In genomic region chr9:117782931-117783788, GRCh38 we compare ENCODE assay signal across 8 cellular contexts.
DNase-seq lines count a peak whose midpoint lies in the region; ATAC-seq and TF ChIP-seq lines count a peak whose summit lies in the region.

No MANE protein-coding gene starts in this region.

- no peak overlapping the region for H3K4me3 Mint-ChIP-seq in type B pancreatic cell

- no peaks in the 10 kb centered on the region for H3K36me3 Mint-ChIP-seq in type B pancreatic cell

- H3K4me3 ChIP-seq in GM23248 (peak overlapping the region; percentile 78), RWPE2 (ENCODE audit: severe bottlenecking) (peak overlapping the region; percentile 18), gastroesophageal sphincter (peak overlapping the region; percentile 42 to 43)

- H3K9me3 Mint-ChIP-seq in type B pancreatic cell: no peaks in the 10 kb centered on the region

- H3K4me1 Mint-ChIP-seq in type B pancreatic cell (ENCODE audit: unreplicated experiment): no peaks in the 10 kb centered on the region

- H3F3A ChIP-seq in GM23248 (ENCODE audit: insufficient read depth): peaks cover 17% of the 10 kb centered on the region

- WGBS in GM23248 (ENCODE audit: low coverage in 1 of 2, low lambda C conversion rate in 2 of 2, missing lambda C conversion rate in 2 of 2), 2 experiments: 12 to 16% methylated on average over 10 of the region's 10 CpGs
- WGBS in gastroesophageal sphincter (ENCODE audit: low coverage in 1 of 2), 2 donors: 10 to 23% methylated on average over 9 to 10 of the region's 10 CpGs

- no peaks in the 10 kb centered on the region for H3K79me2 ChIP-seq in GM23248 (ENCODE audit: insufficient read depth)

- ATAC-seq in RWPE2 (ENCODE audit: low read depth): peak; percentile 95
- ATAC-seq in gastroesophageal sphincter: peak; percentile 87
- peak; percentile 88 for ATAC-seq in omental fat pad (ENCODE audit: low FRiP score)

- no peaks in the 10 kb centered on the region for H3K9me2 ChIP-seq in GM23248 (ENCODE audit: insufficient read depth)

- no peaks in the 10 kb centered on the region for H4K20me1 ChIP-seq in GM23248 (ENCODE audit: insufficient read depth)

- H3K27me3 Mint-ChIP-seq in type B pancreatic cell: peaks cover 20% of the 10 kb centered on the region

- H2AFZ ChIP-seq in GM23248: peak overlapping the region; percentile 82

- H3K27me3 ChIP-seq in GM23248 (replicated peaks; ENCODE audit: insufficient read depth) (no peaks in the 10 kb centered on the region), RWPE2 (ENCODE audit: insufficient read depth, poor library complexity, severe bottlenecking) (no peaks in the 10 kb centered on the region), gastroesophageal sphincter (peaks cover 4% of the 10 kb centered on the region)

- DNase-seq in GDM1 (lab: John Stamatoyannopoulos, UW): peak; percentile 29
- DNase-seq in GM23248: peak; percentile 89
- peak; percentile 78 to 80 for DNase-seq in Kasumi-1 (lab: John Stamatoyannopoulos, UW)
- peak; percentile 47 for DNase-seq in RWPE2 (ENCODE audit: low spot score)
- peak; percentile 53 for DNase-seq in activated naive CD4-positive, alpha-beta T cell treated with Interleukin-2 at 50 U/mL for 16 hours
- DNase-seq in omental fat pad (ENCODE audit: low spot score): peak; percentile 28
- peak; percentile 77 for DNase-seq in type B pancreatic cell (ENCODE audit: extremely low spot score, unreplicated experiment)

- in situ Hi-C loops in GM23248 (cut with MboI): loop anchor here (10.0 kb wide), 1 partner anchor 1582 kb away; the partner anchor contains the start of gene BRINP1

- H3K27ac Mint-ChIP-seq in type B pancreatic cell: no peak overlapping the region

- peaks cover 12% of the 10 kb centered on the region for H3K4me1 ChIP-seq in GM23248 (ENCODE audit: insufficient read depth)
- no peaks in the 10 kb centered on the region for H3K4me1 ChIP-seq in RWPE2 (ENCODE audit: insufficient read depth, poor library complexity, severe bottlenecking)
- peaks cover 0 to 18% (median 6%) of the 10 kb centered on the region in 3 donors for H3K4me1 ChIP-seq in gastroesophageal sphincter

- H3K9me3 ChIP-seq in GM23248 (ENCODE audit: low read depth) (no peaks in the 10 kb centered on the region), RWPE2 (ENCODE audit: severe bottlenecking) (no peaks in the 10 kb centered on the region), gastroesophageal sphincter (no peaks in the 10 kb centered on the region)

- no peaks in the 10 kb centered on the region for H3K36me3 ChIP-seq in GM23248 (ENCODE audit: low read depth)
- H3K36me3 ChIP-seq in RWPE2 (ENCODE audit: low read depth): no peaks in the 10 kb centered on the region
- H3K36me3 ChIP-seq in gastroesophageal sphincter: no peaks in the 10 kb centered on the region

- peak overlapping the region; percentile 68 for H3K27ac ChIP-seq in GM23248
- no peak overlapping the region for H3K27ac ChIP-seq in RWPE2 (ENCODE audit: poor library complexity, severe bottlenecking)
- peak overlapping the region in 3 of 4 donors; percentile 0 to 46 (median 8) for H3K27ac ChIP-seq in gastroesophageal sphincter

- peak overlapping the region; percentile 87 for H3K4me2 ChIP-seq in GM23248 (ENCODE audit: unreplicated experiment)

- TF ChIP-seq CTCF in RWPE2 (IDR thresholded peaks at IDR 0.05; ENCODE audit: poor library complexity, severe bottlenecking) (peak; percentile 85), gastroesophageal sphincter (IDR thresholded peaks at IDR 0.05) (peak; percentile 26 to 78 (median 65)), omental fat pad (IDR thresholded peaks at IDR 0.05) (peak in 1 of 3 donors; percentile 8), type B pancreatic cell (conservative IDR thresholded peaks at IDR 0.05) (peak; percentile 89)

- no peak for TF ChIP-seq POLR2A in gastroesophageal sphincter (IDR thresholded peaks at IDR 0.05)

- H3K9ac ChIP-seq in GM23248: peak overlapping the region; percentile 70

- no peak for TF ChIP-seq EP300 in gastroesophageal sphincter (IDR thresholded peaks at IDR 0.05)

Comparison
In these comparisons a context has a peak if more than half of its experiments do, and no peak if none do; other contexts are left out.
1. DNase-seq: peak in every context shown above with its lines; median percentile 89 in GM23248; 79 in Kasumi-1; 77 in type B pancreatic cell; 53 in activated naive CD4-positive, alpha-beta T cell treated with Interleukin-2 at 50 U/mL for 16 hours; 47 in RWPE2; 29 in GDM1; 28 in omental fat pad.
2. H3K4me3 ChIP-seq: peak in every context shown above with its lines; median percentile 78 in GM23248; 42 in gastroesophageal sphincter; 18 in RWPE2.